ENCODE assay signal across 8 cellular contexts in the genomic region with DNA sequence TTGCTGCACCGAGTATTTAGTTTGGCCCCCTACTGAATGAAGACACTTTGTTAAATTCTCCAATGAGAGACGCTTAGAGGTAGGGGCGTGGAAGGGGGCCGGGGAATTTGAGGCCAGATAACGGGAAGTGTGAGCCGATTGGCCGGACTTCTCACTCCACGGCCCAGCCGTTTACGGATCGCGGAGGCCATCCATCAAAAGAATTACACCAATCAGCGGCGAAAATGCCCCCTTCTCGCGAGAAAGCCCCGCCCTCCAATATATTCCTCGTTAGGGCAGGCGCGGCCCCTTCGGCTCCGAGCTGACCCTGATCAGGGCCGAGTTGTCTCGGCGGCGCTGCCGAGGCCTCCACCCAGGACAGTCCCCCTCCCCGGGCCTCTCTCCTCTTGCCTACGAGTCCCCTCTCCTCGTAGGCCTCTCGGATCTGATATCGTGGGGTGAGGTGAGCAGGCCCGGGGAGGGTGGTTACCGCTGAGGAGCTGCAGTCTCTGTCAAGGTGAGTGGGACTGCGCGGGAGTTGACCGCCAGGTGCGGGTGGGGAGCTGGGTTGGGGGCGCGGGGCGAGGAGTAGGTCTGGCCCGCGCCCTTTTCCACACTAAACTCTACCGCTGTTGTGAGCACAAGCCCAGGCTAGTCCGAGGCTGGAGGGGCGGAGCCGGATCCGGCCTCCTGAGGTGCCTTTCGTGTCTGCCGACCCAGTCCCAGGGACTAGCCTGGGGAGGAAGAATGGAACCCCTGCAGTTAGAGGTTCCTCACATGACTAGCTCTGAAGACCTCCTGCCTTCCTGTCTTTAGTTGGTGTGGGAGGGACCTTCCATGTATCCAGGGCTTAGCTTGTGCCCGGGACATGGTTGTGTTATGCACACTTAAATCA. TPM values are rescaled to one million over a fixed set of nuclear protein-coding genes. Genes with fewer than 3 reads are reported as not detected.
DNase-seq lines count a peak whose midpoint lies in the region; ATAC-seq and TF ChIP-seq lines count a peak whose summit lies in the region.

A gene with protein sequence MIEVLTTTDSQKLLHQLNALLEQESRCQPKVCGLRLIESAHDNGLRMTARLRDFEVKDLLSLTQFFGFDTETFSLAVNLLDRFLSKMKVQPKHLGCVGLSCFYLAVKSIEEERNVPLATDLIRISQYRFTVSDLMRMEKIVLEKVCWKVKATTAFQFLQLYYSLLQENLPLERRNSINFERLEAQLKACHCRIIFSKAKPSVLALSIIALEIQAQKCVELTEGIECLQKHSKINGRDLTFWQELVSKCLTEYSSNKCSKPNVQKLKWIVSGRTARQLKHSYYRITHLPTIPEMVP (plus strand): TSS at position 287 of the 874 bp plus-strand sequence. CDS start 1,662 bp downstream, outside the sequence.

- H3K27ac Mint-ChIP-seq in HFFc6: peak within 1 kb of the TSS; percentile 82
- H3K27ac Mint-ChIP-seq in activated naive CD4-positive, alpha-beta T cell treated with anti-CD3 and anti-CD28 coated beads, Interleukin-2, amount 50 U/mL, for 24 hours: peak within 1 kb of the TSS; percentile 94

- H3K4me1 Mint-ChIP-seq in HFFc6 (ENCODE audit: low read depth): peaks cover 43% of the 10 kb centered on the region
- H3K4me1 Mint-ChIP-seq in activated naive CD4-positive, alpha-beta T cell treated with anti-CD3 and anti-CD28 coated beads, Interleukin-2, amount 50 U/mL, for 24 hours: peaks cover 57% of the 10 kb centered on the region

- peak; percentile 99 for ATAC-seq in SK-N-SH treated with all-trans-retinoic acid at 6 μM for 48 hours

- H3K4me3 Mint-ChIP-seq in HFFc6: peak within 1 kb of the TSS; percentile 92
- peak within 1 kb of the TSS; percentile 92 for H3K4me3 Mint-ChIP-seq in activated naive CD4-positive, alpha-beta T cell treated with anti-CD3 and anti-CD28 coated beads, Interleukin-2, amount 50 U/mL, for 24 hours

- peak within 1 kb of the TSS; percentile 85 for H3K4me3 ChIP-seq in NB4 (ENCODE audit: low read depth, low read length)

- TF ChIP-seq CTCF in HFFc6 (IDR thresholded peaks at IDR 0.05) (0 out of 2 replicates have a peak, but pooled peaks have one; percentile 5), NB4 (IDR thresholded peaks at IDR 0.05; ENCODE audit: low read depth, low read length) (no peak)

- H3K9me3 Mint-ChIP-seq in HFFc6: no peaks in the 10 kb centered on the region
- no peaks in the 10 kb centered on the region for H3K9me3 Mint-ChIP-seq in activated naive CD4-positive, alpha-beta T cell treated with anti-CD3 and anti-CD28 coated beads, Interleukin-2, amount 50 U/mL, for 24 hours

- no peaks in the 10 kb centered on the region for H3K27me3 Mint-ChIP-seq in HFFc6 (ENCODE audit: insufficient read depth)
- no peaks in the 10 kb centered on the region for H3K27me3 Mint-ChIP-seq in activated naive CD4-positive, alpha-beta T cell treated with anti-CD3 and anti-CD28 coated beads, Interleukin-2, amount 50 U/mL, for 24 hours

- DNase-seq in GM04504 (ENCODE audit: low read depth): peak; percentile 91
- peak; percentile 93 for DNase-seq in HFFc6
- peak; percentile 97 for DNase-seq in NB4 (ENCODE audit: low read depth)
- DNase-seq in germinal center (ENCODE audit: low spot score): peak; percentile 97
- peak; percentile 83 for DNase-seq in non-pigmented ciliary epithelial cell (ENCODE audit: low read depth)
- peak; percentile 99 for DNase-seq in superior temporal gyrus (ENCODE audit: extremely low spot score)

- peaks cover 42% of the 10 kb centered on the region for H3K36me3 Mint-ChIP-seq in HFFc6 (ENCODE audit: low read depth)
- H3K36me3 Mint-ChIP-seq in activated naive CD4-positive, alpha-beta T cell treated with anti-CD3 and anti-CD28 coated beads, Interleukin-2, amount 50 U/mL, for 24 hours: peaks cover 9% of the 10 kb centered on the region

- peak; percentile 91 for TF ChIP-seq POLR2A in NB4 (IDR thresholded peaks at IDR 0.05; ENCODE audit: extremely low read depth, insufficient read length)

TF ChIP-seq in SK-N-SH treated with all-trans-retinoic acid at 6 μM for 48 hours, 23 proteins besides CTCF, POLR2A, EP300 and RAD21:
- TF ChIP-seq CSDC2 (CRISPR knock-in tag; IDR thresholded peaks at IDR 0.05) (0 out of 2 replicates have a peak, but pooled peaks have one; percentile 39), TOX (CRISPR knock-in tag; IDR thresholded peaks at IDR 0.05; ENCODE audit: borderline replicate concordance) (no peak), ESRRG (CRISPR knock-in tag; IDR thresholded peaks at IDR 0.05) (no peak), GLIS3 (CRISPR knock-in tag; IDR thresholded peaks at IDR 0.05) (no peak), TCF4 (CRISPR knock-in tag; IDR thresholded peaks at IDR 0.05; ENCODE audit: borderline replicate concordance) (no peak)
TF ChIP-seq in SK-N-SH treated with all-trans-retinoic acid at 6 μM for 48 hours: peak in this region for 1.

RNA-seq across cellular contexts. Expression of the gene that starts here (rescaled TPM):
- 100 to 1,000 TPM; 139 to 217 (median 180) TPM for total RNA-seq in HFFc6 (2021; fragmentation: NEBNext Ultra II Directional; extraction: Animal tissue kit (Norgen Biotek cat#: 25700))

Comparison
In these comparisons a context has a peak if more than half of its experiments do, and no peak if none do; other contexts are left out.
1. Peak in every context shown above with its lines: DNase-seq, ATAC-seq and H3K4me3 ChIP-seq.